17 cellular contexts compared by ENCODE assay signal in the genomic region with DNA sequence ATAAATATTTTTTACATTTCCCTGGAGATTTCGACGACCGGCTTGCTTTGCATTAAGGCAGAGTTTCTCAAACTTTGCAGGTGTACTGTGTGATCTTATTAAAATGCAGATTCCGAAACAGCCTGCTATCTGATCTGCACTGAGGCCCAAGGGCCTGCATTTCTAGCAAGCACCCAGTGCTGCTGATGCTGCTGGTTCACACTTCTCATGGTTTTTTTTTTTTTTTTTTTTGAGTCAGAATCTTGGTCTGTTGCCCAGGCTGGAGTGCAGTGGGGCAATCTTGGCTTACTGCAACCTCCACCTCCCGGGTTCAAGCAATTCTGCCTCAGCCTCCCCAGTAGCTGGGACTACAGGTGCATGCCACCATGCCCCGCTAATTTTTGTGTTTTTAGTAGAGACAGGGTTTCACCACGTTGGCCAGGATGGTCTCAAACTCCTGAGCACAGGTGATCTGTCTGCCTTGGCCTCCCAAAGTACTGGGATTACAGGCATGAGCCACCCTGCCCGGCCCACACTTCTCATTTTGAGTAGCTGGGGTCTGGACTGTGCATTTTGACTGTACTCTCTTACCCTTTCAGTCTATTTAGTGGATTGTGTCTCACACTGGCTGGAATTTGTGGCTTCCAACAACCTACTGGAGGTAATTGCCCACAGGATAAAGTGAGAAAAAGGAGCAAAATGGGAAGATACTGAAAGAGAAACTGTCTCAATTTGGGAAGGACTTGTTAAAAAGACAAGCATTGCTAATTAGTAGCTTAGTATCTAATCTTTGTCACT.
DNase-seq lines count a peak whose midpoint lies in the region; ATAC-seq and TF ChIP-seq lines count a peak whose summit lies in the region.
"Had no signal": no experiment of that assay in that cellular context is flagged by ENCODE, and none has a peak within 500 bp of the region (broad histone marks: within the 10 kb centered on the region; RNA-seq: fewer than 3 reads in every experiment).

No MANE protein-coding gene starts in this region.

- peaks cover 57 to 98% of the 10 kb centered on the region in 2 donors for H3K4me1 Mint-ChIP-seq in stimulated activated naive B cell treated with anti-CD40 and anti-IgM and Interleukin-4, amounts not matched to agents 10 μg/mL and 1 μg/mL and 100 μg/mL, for 72 hours

- no peak for TF ChIP-seq EP300 in esophagus muscularis mucosa (IDR thresholded peaks at IDR 0.05)

- no peaks in the 10 kb centered on the region for H3K9me3 Mint-ChIP-seq in stimulated activated naive B cell treated with anti-CD40 and anti-IgM and Interleukin-4, amounts not matched to agents 10 μg/mL and 1 μg/mL and 100 μg/mL, for 72 hours

- TF ChIP-seq POLR2A in esophagus muscularis mucosa (IDR thresholded peaks at IDR 0.05; ENCODE audit: low read depth) = no peak
- no peak for TF ChIP-seq POLR2A in heart left ventricle (IDR thresholded peaks at IDR 0.05)

- no peaks in the 10 kb centered on the region for H3K27me3 Mint-ChIP-seq in stimulated activated naive B cell treated with anti-CD40 and anti-IgM and Interleukin-4, amounts not matched to agents 10 μg/mL and 1 μg/mL and 100 μg/mL, for 72 hours

- H3K4me1 ChIP-seq in esophagus muscularis mucosa = peaks cover 49 to 86% (median 68%) of the 10 kb centered on the region in 4 donors
- H3K4me1 ChIP-seq in heart left ventricle = peaks cover 0 to 73% (median 51%) of the 10 kb centered on the region in 12 donors
- H3K4me1 ChIP-seq: body of pancreas, prostate gland had no signal

- H3K27ac ChIP-seq in esophagus muscularis mucosa (replicated peaks in 1 of 4) (peak overlapping the region; percentile 35 to 65 (median 58)), heart left ventricle (peak overlapping the region in 3 of 12 donors; percentile 5 to 46 (median 25))
- H3K27ac ChIP-seq: body of pancreas, prostate gland, testis had no signal

- no peak overlapping the region for H3K4me3 Mint-ChIP-seq in stimulated activated naive B cell treated with anti-CD40 and anti-IgM and Interleukin-4, amounts not matched to agents 10 μg/mL and 1 μg/mL and 100 μg/mL, for 72 hours
- H3K4me3 Mint-ChIP-seq: WTC11 had no signal

- peak; percentile 43 for ATAC-seq in HG02884 (IDR thresholded peaks at IDR 0.05; ENCODE audit: unreplicated experiment)
- peak; percentile 48 to 57 for ATAC-seq in stimulated activated naive B cell treated with anti-CD40 and anti-IgM and Interleukin-4, amounts not matched to agents 10 μg/mL and 1 μg/mL and 100 μg/mL, for 72 hours (replicated peaks)
- ATAC-seq in heart left ventricle = no peak
- ATAC-seq: body of pancreas, WTC11 had no signal

- no peaks in the 10 kb centered on the region for H3K27me3 ChIP-seq in esophagus muscularis mucosa
- H3K27me3 ChIP-seq in heart left ventricle = no peaks in the 10 kb centered on the region
- H3K27me3 ChIP-seq: body of pancreas, MG63, testis had no signal

- peaks cover 36% of the 10 kb centered on the region in 2 donors for H3K36me3 Mint-ChIP-seq in stimulated activated naive B cell treated with anti-CD40 and anti-IgM and Interleukin-4, amounts not matched to agents 10 μg/mL and 1 μg/mL and 100 μg/mL, for 72 hours
- H3K36me3 Mint-ChIP-seq: WTC11 had no signal

- intact Hi-C loops in esophagus muscularis mucosa (cut with DNase I) (no loop called here), heart left ventricle (cut with DNase I) (loop anchor here in 4 of 10 donors (5.0 to 10.0 kb wide), 3 partner anchors 52 to 235 kb away; a partner anchor contains a TSS)

- no peaks in the 10 kb centered on the region for H3K9me3 ChIP-seq in esophagus muscularis mucosa
- H3K9me3 ChIP-seq in heart left ventricle = no peaks in the 10 kb centered on the region
- H3K9me3 ChIP-seq: body of pancreas, MG63, prostate gland, testis had no signal

- DNase-seq in activated T-cell treated with anti-CD3 and anti-CD28 coated beads for 48 hours (ENCODE audit: low read depth) (peak; percentile 33), activated T-cell treated with anti-CD3 and anti-CD28 coated beads for 4 hours (no peak), esophagus muscularis mucosa (ENCODE audit: extremely low spot score) (no peak), AG20443 (ENCODE audit: low spot score) (no peak), NCI-H1436 (lab: John Stamatoyannopoulos, UW) (no peak), heart left ventricle (no peak)
- no peak for DNase-seq in stimulated activated naive B cell treated with anti-CD40 and anti-IgM and Interleukin-4, amounts not matched to agents 10 μg/mL and 1 μg/mL and 100 μg/mL, for 72 hours
- DNase-seq: body of pancreas, hippocampal formation, left cardiac atrium, MG63, NCI-H2081, SW 1271, testis had no signal

- 65% methylated on average over 7 of the region's 8 CpGs for WGBS in esophagus muscularis mucosa
- WGBS in heart left ventricle, 4 donors = 64 to 70% (median 69%) methylated on average over 8 of the region's 8 CpGs

- H3K36me3 ChIP-seq in esophagus muscularis mucosa = no peaks in the 10 kb centered on the region
- no peaks in the 10 kb centered on the region for H3K36me3 ChIP-seq in heart left ventricle
- H3K36me3 ChIP-seq: MG63, prostate gland had no signal

- TF ChIP-seq CTCF in esophagus muscularis mucosa (IDR thresholded peaks at IDR 0.05) (no peak), heart left ventricle (IDR thresholded peaks at IDR 0.05) (no peak)

- peak overlapping the region; percentile 85 for H3K27ac Mint-ChIP-seq in stimulated activated naive B cell treated with anti-CD40 and anti-IgM and Interleukin-4, amounts not matched to agents 10 μg/mL and 1 μg/mL and 100 μg/mL, for 72 hours

- H3K4me3 ChIP-seq in esophagus muscularis mucosa = no peak overlapping the region
- H3K4me3 ChIP-seq in heart left ventricle = no peak overlapping the region
- H3K4me3 ChIP-seq: body of pancreas, MG63, prostate gland, testis had no signal

Comparison
In these comparisons a context has a peak if more than half of its experiments do, and no peak if none do; other contexts are left out.
1. ATAC-seq: peak in HG02884 (single experiment) and stimulated activated naive B cell treated with anti-CD40 and anti-IgM and Interleukin-4, amounts not matched to agents 10 μg/mL and 1 μg/mL and 100 μg/mL, for 72 hours (2 of 2); none in heart left ventricle (0 of 4).